In the genomic region with DNA sequence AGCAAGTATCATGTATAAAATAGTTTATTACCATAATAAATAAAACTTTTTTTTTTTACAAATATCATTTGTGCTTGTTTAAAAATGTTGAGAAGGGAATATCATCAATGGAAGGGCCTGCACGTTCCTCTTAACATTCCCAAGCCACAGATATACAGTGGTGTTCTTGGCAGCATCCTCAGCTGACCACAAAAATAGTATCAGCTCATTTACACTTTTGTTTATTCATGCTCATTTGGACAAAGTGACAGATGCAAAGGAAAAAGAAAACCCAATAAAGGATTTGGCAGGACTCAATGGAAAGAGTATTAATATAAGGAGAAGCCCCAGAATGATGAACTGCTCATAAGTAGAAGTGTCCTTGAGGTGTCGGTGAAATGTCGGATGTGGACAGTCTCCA, we compare ENCODE assay signal across 19 cellular contexts.
"Had no signal": no experiment of that assay in that cellular context is flagged by ENCODE, and none has a peak within 500 bp of the region (broad histone marks: within the 10 kb centered on the region; RNA-seq: fewer than 3 reads in every experiment).

No MANE protein-coding gene starts in this region.

- ATAC-seq: foreskin keratinocyte; gastroesophageal sphincter; heart left ventricle; left cardiac atrium; left lung; lower lobe of right lung; mucosa of descending colon; naive thymus-derived CD8-positive, alpha-beta T cell had no signal

- H3K4me1 ChIP-seq: esophagus muscularis mucosa, foreskin keratinocyte, gastroesophageal sphincter, left lung, lower lobe of right lung had no signal

- H3K27me3 ChIP-seq: dorsolateral prefrontal cortex, esophagus muscularis mucosa, foreskin keratinocyte, gastroesophageal sphincter, heart left ventricle, left lung had no signal

- H3K4me2 ChIP-seq: hepatocyte had no signal

- H3K9me3 ChIP-seq: esophagus muscularis mucosa, gastroesophageal sphincter, heart left ventricle, left lung, lower lobe of right lung, mucosa of descending colon had no signal

- H3K27ac ChIP-seq: coronary artery, esophagus muscularis mucosa, foreskin keratinocyte, gastroesophageal sphincter, heart left ventricle, hepatocyte, left lung, lower lobe of right lung had no signal

- DNase-seq: dermis blood vessel endothelial cell; dorsolateral prefrontal cortex; effector CD4-positive, alpha-beta T cell; effector memory CD4-positive, alpha-beta T cell; foreskin keratinocyte; heart left ventricle; hypothalamus; immature natural killer cell; left cardiac atrium; left lung; lower lobe of right lung; mesenchymal stem cell; mucosa of descending colon; naive B cell; naive thymus-derived CD8-positive, alpha-beta T cell had no signal

- H3K79me2 ChIP-seq: hepatocyte had no signal

- H2AFZ ChIP-seq: hepatocyte had no signal

- H3K36me3 ChIP-seq: left lung, lower lobe of right lung had no signal

- H3K4me3 ChIP-seq: coronary artery, dorsolateral prefrontal cortex, esophagus muscularis mucosa, gastroesophageal sphincter, heart left ventricle, hepatocyte, left lung, lower lobe of right lung, mucosa of descending colon had no signal
